1 cellular context compared by ENCODE assay signal in genomic region chr17:44324571-44325275, GRCh38.
TF ChIP-seq lines count a peak whose summit lies in the region.

Gene SLC25A39, minus strand, starts transcription at chr17:44324823. Its CDS starts 1,261 bp downstream, at chr17:44323562.

TF ChIP-seq in K562, 482 proteins besides CTCF, POLR2A, EP300 and RAD21 (continued from another document and continues in another):
- TF ChIP-seq MGA (IDR thresholded peaks at IDR 0.05) (no peak), ZBTB9 (CRISPR knock-in tag; IDR thresholded peaks at IDR 0.05) (no peak), PTBP1 (IDR thresholded peaks at IDR 0.05; ENCODE audit: low read depth, low read length) (no peak), RBM17 (IDR thresholded peaks at IDR 0.05; ENCODE audit: borderline replicate concordance, low read depth, low read length) (no peak), NFE2 (IDR thresholded peaks at IDR 0.05; ENCODE audit: low read depth) (no peak), FOSL1 (tag; conservative IDR thresholded peaks at IDR 0.05) (no peak), ZBTB40 (IDR thresholded peaks at IDR 0.05) (no peak), ZBTB40 (CRISPR knock-in tag; IDR thresholded peaks at IDR 0.05) (no peak), GABPB2 (CRISPR knock-in tag; conservative IDR thresholded peaks at IDR 0.05) (no peak), SLC30A9 (CRISPR knock-in tag; IDR thresholded peaks at IDR 0.05) (no peak), CREB3L1 (IDR thresholded peaks at IDR 0.05; ENCODE audit: borderline replicate concordance, low read depth) (peak; percentile 63; the same call in 1 of the 2 replicates), BRF1 (IDR thresholded peaks at IDR 0.05; ENCODE audit: borderline replicate concordance, extremely low read depth, insufficient read length) (no peak), ARNT (IDR thresholded peaks at IDR 0.05) (no peak), SUPT5H (IDR thresholded peaks at IDR 0.05) (no peak), BACH1 (tag; IDR thresholded peaks at IDR 0.05) (no peak), TBL1XR1 (IDR thresholded peaks at IDR 0.05; ENCODE audit: low read length in 2 of 2) (no peak), SMARCC2 (IDR thresholded peaks at IDR 0.05; ENCODE audit: low read depth) (0 out of 2 replicates have a peak, but pooled peaks have one; percentile 9), ZFP36 (IDR thresholded peaks at IDR 0.05; ENCODE audit: low read depth, low read length, partially characterized antibody) (no peak), E2F8 (IDR thresholded peaks at IDR 0.05; ENCODE audit: low read depth, partially characterized antibody) (peak; percentile 54), ZNF699 (CRISPR knock-in tag; IDR thresholded peaks at IDR 0.05; ENCODE audit: insufficient replicate concordance) (no peak), HLTF (IDR thresholded peaks at IDR 0.05) (0 out of 2 replicates have a peak, but pooled peaks have one; percentile 10), TEAD1 (CRISPR knock-in tag; IDR thresholded peaks at IDR 0.05) (peak in 1 of 2 experiments; percentile 37; a peak in 1 of 4 replicates), NBN (IDR thresholded peaks at IDR 0.05; ENCODE audit: low read depth) (no peak), FUS (optimal IDR thresholded peaks at IDR 0.05; ENCODE audit: low read depth, low read length) (no peak), ZBTB26 (CRISPR knock-in tag; IDR thresholded peaks at IDR 0.05) (no peak), ZKSCAN3 (CRISPR knock-in tag; IDR thresholded peaks at IDR 0.05) (no peak), ZNF217 (CRISPR knock-in tag; IDR thresholded peaks at IDR 0.05) (no peak), WHSC1 (IDR thresholded peaks at IDR 0.05; ENCODE audit: low read length) (no peak), DPF2 (IDR thresholded peaks at IDR 0.05) (no peak)
